ENCODE assay signal across 8 cellular contexts in the genomic region with DNA sequence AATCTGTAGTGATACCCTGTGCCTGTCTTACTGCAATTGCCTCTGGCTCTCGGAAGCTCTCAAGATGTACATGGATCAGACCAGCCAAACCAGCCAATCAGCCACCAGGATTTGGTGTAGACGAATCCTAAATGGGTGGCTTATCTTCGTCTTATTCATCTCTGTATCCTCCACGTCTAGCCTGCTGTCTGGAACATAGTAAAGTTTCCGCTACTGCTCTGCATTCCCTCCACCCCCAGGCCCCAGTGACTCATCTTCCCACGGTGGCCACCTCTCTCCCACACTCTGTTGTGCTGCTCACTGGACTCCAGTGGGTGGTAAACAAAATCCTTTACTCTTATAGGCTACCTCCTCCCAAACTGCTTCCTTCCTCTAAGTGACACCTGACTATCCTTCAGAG. TPM values are rescaled to one million over a fixed set of nuclear protein-coding genes. Genes with fewer than 3 reads are reported as not detected.
DNase-seq lines count a peak whose midpoint lies in the region; ATAC-seq and TF ChIP-seq lines count a peak whose summit lies in the region.

No MANE protein-coding gene starts in this region.

- H3K4me3 ChIP-seq in AG04450 (ENCODE audit: low read depth, low read length) (no peak overlapping the region), lower leg skin (ENCODE audit: low read depth, poor library complexity, severe bottlenecking) (no peak overlapping the region)

- ATAC-seq in HG02759 (IDR thresholded peaks at IDR 0.05; ENCODE audit: unreplicated experiment), result no peak

- no peaks in the 10 kb centered on the region for H3K9me3 ChIP-seq in AG04450 (ENCODE audit: control insufficient read depth, insufficient read depth, low read length)

- H3K27me3 ChIP-seq in AG04450 (ENCODE audit: control insufficient read depth, insufficient read depth, low read length), result no peaks in the 10 kb centered on the region

- WGBS in lower leg skin, 2 donors, result 35 to 46% methylated on average over 6 of the region's 6 CpGs

- CTCF ChIA-PET in AG04450 (lab: Charles Lee), result interaction anchor here (3.3 kb wide), 1 partner anchor 75 kb away, joined by 10 read pairs; no protein-coding TSS in a partner anchor

- POLR2A ChIA-PET in AG04450 (lab: Yijun Ruan, JAX), result interaction anchor here (1.0 kb wide), 1 partner anchor 136 kb away, joined by 6 read pairs; a partner anchor contains a TSS

- no peak for TF ChIP-seq POLR2A in lower leg skin (IDR thresholded peaks at IDR 0.05)

- TF ChIP-seq CTCF in AG04450 (IDR thresholded peaks at IDR 0.05; ENCODE audit: low read depth, low read length), result no peak
- TF ChIP-seq CTCF in lower leg skin (IDR thresholded peaks at IDR 0.05), result no peak

- DNase-seq in AG04450 (ENCODE audit: low read depth, low spot score) (peak; percentile 29), RKO (ENCODE audit: low spot score) (peak; percentile 38), lung microvascular endothelial cell (ENCODE audit: low read depth in 2 of 2) (peak; percentile 73 to 82), substantia nigra (lab: John Stamatoyannopoulos, UW) (no peak), lower leg skin (ENCODE audit: low spot score in 2 of 2) (no peak)
- DNase-seq in activated naive CD4-positive, alpha-beta T cell treated with anti-CD3 and anti-CD28 coated beads, Interleukin-2, amount 50 U/mL, for 16 hours, result peak; percentile 71
- peak; percentile 72 for DNase-seq in stimulated activated naive CD4-positive, alpha-beta T cell treated with Interleukin-2 at 50 U/mL for 16 hours (lab: John Stamatoyannopoulos, UW)

- no peak overlapping the region for H3K27ac ChIP-seq in AG04450 (ENCODE audit: low read depth, low read length)
- no peak overlapping the region for H3K27ac ChIP-seq in substantia nigra (ENCODE audit: low read depth, low read length, poor library complexity, severe bottlenecking)

- intact Hi-C loops in lower leg skin (cut with DNase I; ENCODE audit: low total_unique reads), result no loop called here

RNA-seq across cellular contexts. Expression of a gene that starts 37.8 kb away (rescaled TPM):
- 34.4 and 37.0 TPM in 2 replicates for polyA plus RNA-seq in AG04450 (2011; rRNA removed)
- 37.2 and 41.8 TPM in 2 replicates for polyA minus RNA-seq in AG04450 (2011; rRNA and poly(A)+ RNA removed)
- total RNA-seq in lung microvascular endothelial cell (16.1 and 16.3 TPM in 2 replicates), lower leg skin (10 to 100 TPM in 2 of 4 donors, 1 to 10 TPM in 2; 7.8 to 11.9 (median 10.4) TPM)

RNA-seq across cellular contexts. Expression of a gene that starts 48.9 kb away (rescaled TPM):
- polyA plus RNA-seq in AG04450 (2011; rRNA removed), result 5.0 and 6.4 TPM in 2 replicates
- 4.1 and 5.9 TPM in 2 replicates for polyA minus RNA-seq in AG04450 (2011; rRNA and poly(A)+ RNA removed)
- total RNA-seq in lung microvascular endothelial cell, result 2.8 and 3.4 TPM in 2 replicates
- total RNA-seq in lower leg skin, result 10 to 100 TPM in 2 of 4 donors, 1 to 10 TPM in 2; 8.9 to 16.6 (median 10.4) TPM

Comparison
In these comparisons a context has a peak if more than half of its experiments do, and no peak if none do; other contexts are left out.
1. DNase-seq: peak in AG04450 (single experiment), RKO (single experiment), activated naive CD4-positive, alpha-beta T cell treated with anti-CD3 and anti-CD28 coated beads, Interleukin-2, amount 50 U/mL, for 16 hours (single experiment), lung microvascular endothelial cell (2 of 2) and stimulated activated naive CD4-positive, alpha-beta T cell treated with Interleukin-2 at 50 U/mL for 16 hours (single experiment); none in substantia nigra (0 of 49) and lower leg skin (0 of 2).